In the genomic region with DNA sequence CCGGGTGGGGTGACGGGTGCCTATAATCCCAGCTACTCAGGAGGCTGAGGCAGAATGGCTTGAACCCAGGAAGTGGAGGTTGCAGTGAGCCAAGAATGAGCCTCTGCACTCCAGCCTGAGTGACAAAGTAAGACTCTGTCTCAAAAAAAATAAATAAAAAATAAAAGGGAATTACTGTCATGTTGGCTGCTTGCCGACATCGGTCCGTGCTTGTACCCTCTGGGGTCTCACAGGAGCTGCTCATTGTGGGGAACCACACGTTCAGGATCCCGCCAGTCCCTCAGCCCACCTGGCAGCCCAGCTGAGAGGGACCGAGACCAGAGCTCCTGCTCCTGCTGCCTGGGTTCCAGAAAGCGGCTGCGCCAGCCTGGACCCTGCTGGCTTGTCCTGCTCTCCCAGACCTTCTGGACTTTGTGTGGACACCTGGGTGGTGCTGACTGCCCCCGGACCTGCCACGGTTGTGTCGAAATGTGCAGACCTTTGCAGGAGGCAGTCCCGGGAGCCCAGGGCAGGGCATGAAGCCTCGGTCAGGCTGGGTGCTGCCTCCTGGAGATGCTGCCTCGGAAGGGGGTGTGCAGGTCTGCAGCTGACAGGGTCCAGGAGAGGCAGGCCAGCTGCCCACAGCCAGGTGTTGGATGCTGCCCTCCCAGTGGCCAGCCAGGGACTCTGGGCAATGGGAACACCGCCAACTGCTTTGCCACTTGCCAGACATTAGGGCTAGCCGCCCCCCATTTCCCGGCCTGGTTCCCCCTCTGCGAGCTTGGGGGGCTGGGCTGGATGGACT, we compare ENCODE assay signal across 16 cellular contexts. TPM values are rescaled to one million over a fixed set of nuclear protein-coding genes. Genes with fewer than 3 reads are reported as not detected.
"Had no signal": no experiment of that assay in that cellular context is flagged by ENCODE, and none has a peak within 500 bp of the region (broad histone marks: within the 10 kb centered on the region; RNA-seq: fewer than 3 reads in every experiment).

No MANE protein-coding gene starts in this region.

- H3K27ac ChIP-seq: adrenal gland, left ventricle myocardium inferior had no signal

- H3K27me3 ChIP-seq: adrenal gland had no signal

- ATAC-seq: effector memory CD8-positive, alpha-beta T cell; esophagus mucosa; WTC11 had no signal

- H3K4me3 ChIP-seq: adrenal gland, left ventricle myocardium inferior had no signal

- DNase-seq: activated gamma-delta T cell treated with Interleukin-2 at 50 U/mL for 16 hours; activated T-cell treated with anti-CD3 and anti-CD28 coated beads, Interleukin-2, amount 50 U/mL, for 1 hour; central memory CD4-positive, alpha-beta T cell; effector memory CD8-positive, alpha-beta T cell; foreskin melanocyte; mammary epithelial cell; nephron progenitor cell; nucleus accumbens; stimulated activated CD4-positive, alpha-beta T cell treated with anti-CD3 and anti-CD28 coated beads, Interleukin-4, amount 100 ng/mL, for 24 hours; stimulated activated naive CD4-positive, alpha-beta T cell treated with Interleukin-2 at 50 U/mL for 16 hours; T1000 had no signal

- H3K36me3 ChIP-seq: adrenal gland had no signal

- H3K9me3 ChIP-seq: adrenal gland, left ventricle myocardium inferior had no signal

RNA-seq across cellular contexts. Expression of a gene that starts 20.5 kb away (rescaled TPM):
- total RNA-seq: endothelial cell of umbilical vein had no signal
- polyA plus RNA-seq: endothelial cell of umbilical vein had no signal
